In genomic region chr9:3514786-3515185, GRCh38 we compare ENCODE assay signal across 2 cellular contexts.
TF ChIP-seq lines count a peak whose summit lies in the region.

No MANE protein-coding gene starts in this region.

TF ChIP-seq in HEK293, 187 proteins besides CTCF, POLR2A, EP300 and RAD21 (continued from another document):
- no peak for TF ChIP-seq PATZ1 (tag by site-specific recombination; IDR thresholded peaks at IDR 0.05)
- no peak for TF ChIP-seq SP2 (tag by site-specific recombination; IDR thresholded peaks at IDR 0.05)
- no peak for TF ChIP-seq ZNF555 (tag by site-specific recombination; conservative IDR thresholded peaks at IDR 0.05)
- TF ChIP-seq ZNF768 (tag by site-specific recombination; IDR thresholded peaks at IDR 0.05): no peak

TF ChIP-seq in K562, 482 proteins besides CTCF, POLR2A, EP300 and RAD21 (continued from another document):
- TF ChIP-seq E2F6 (IDR thresholded peaks at IDR 0.05; ENCODE audit: borderline replicate concordance in 1 of 2, extremely low read depth in 1 of 2, insufficient read depth in 1 of 2, insufficient read length in 1 of 2, low read depth in 1 of 2, low read length in 1 of 2, poor library complexity in 1 of 2, severe bottlenecking in 1 of 2) (no peak), C11orf30 (IDR thresholded peaks at IDR 0.05; ENCODE audit: low read depth) (peak; percentile 42), ETS2 (tag; IDR thresholded peaks at IDR 0.05; ENCODE audit: borderline replicate concordance, poor library complexity, severe bottlenecking) (no peak), KLF1 (tag; IDR thresholded peaks at IDR 0.05) (no peak), CBX8 (IDR thresholded peaks at IDR 0.05; ENCODE audit: borderline replicate concordance, extremely low read depth, low read depth, low read length, poor library complexity, severe bottlenecking) (no peak), POLR2B (IDR thresholded peaks at IDR 0.05; ENCODE audit: low read depth, partially characterized antibody) (no peak), SP1 (CRISPR knock-in tag; IDR thresholded peaks at IDR 0.05) (no peak), HMBOX1 (IDR thresholded peaks at IDR 0.05) (no peak), MAFK (IDR thresholded peaks at IDR 0.05; ENCODE audit: low read length) (peak; percentile 11; the same call in 1 of the 2 replicates), ZNF764 (CRISPR knock-in tag; IDR thresholded peaks at IDR 0.05; ENCODE audit: low read depth) (no peak), KAT2B (IDR thresholded peaks at IDR 0.05; ENCODE audit: low read depth, low read length) (no peak), MAFG (tag; conservative IDR thresholded peaks at IDR 0.05) (peak; percentile 43), SMAD1 (IDR thresholded peaks at IDR 0.05; ENCODE audit: low read depth, low read length, partially characterized antibody) (no peak), CBX1 (IDR thresholded peaks at IDR 0.05; ENCODE audit: low read depth) (no peak), TCFL5 (CRISPR knock-in tag; conservative IDR thresholded peaks at IDR 0.05) (no peak), ZNF316 (IDR thresholded peaks at IDR 0.05) (peak; percentile 71)
TF ChIP-seq in K562: peak in this region for 4.
